Comparison of ENCODE assay signal across 19 cellular contexts in genomic region chr1:6734579-6735397, GRCh38. TPM values are rescaled to one million over a fixed set of nuclear protein-coding genes. Genes with fewer than 3 reads are reported as not detected.
DNase-seq lines count a peak whose midpoint lies in the region; ATAC-seq, FAIRE-seq and TF ChIP-seq lines count a peak whose summit lies in the region.
"Had no signal": no experiment of that assay in that cellular context is flagged by ENCODE, and none has a peak within 500 bp of the region (broad histone marks: within the 10 kb centered on the region; RNA-seq: fewer than 3 reads in every experiment).

No MANE protein-coding gene starts in this region.

- H3K4me2 ChIP-seq in K562 (ENCODE audit: insufficient read depth, low read length) = no peak overlapping the region

- no peak overlapping the region for H3K4me3 ChIP-seq in K562
- H3K4me3 ChIP-seq in Caco-2 (ENCODE audit: low read depth, low read length) = no peak overlapping the region
- H3K4me3 ChIP-seq: breast epithelium, lower lobe of right lung had no signal

- no peak for TF ChIP-seq EP300 in K562 (IDR thresholded peaks at IDR 0.05; ENCODE audit: low read length)

- ATAC-seq in K562 = no peak
- no peak for ATAC-seq in memory B cell (ENCODE audit: low read depth)
- no peak for ATAC-seq in GM19467 (IDR thresholded peaks at IDR 0.05; ENCODE audit: unreplicated experiment)
- ATAC-seq: effector memory CD8-positive, alpha-beta T cell; lower lobe of right lung; Panc1 had no signal

- no TSS peak for BruUV-seq in K562 (replicated peaks; lab: Mats Ljungman, UMichigan)
- no TSS peak for BruUV-seq in Caco-2 (replicated peaks; lab: Mats Ljungman, UMichigan)

- no peak overlapping the region for H3K27ac ChIP-seq in K562 (ENCODE audit: extremely low read depth, low read depth, low read length)
- H3K27ac ChIP-seq: breast epithelium, lower lobe of right lung had no signal

- POLR2A ChIA-PET in K562 (lab: Yijun Ruan, JAX) = interaction anchor here (0.5 to 0.7 kb wide), 2 partner anchors 9 to 424 kb away, joined by 3 read pairs; no protein-coding TSS in a partner anchor
- POLR2A ChIA-PET in Caco-2 (lab: Charles Lee) = no interaction called here

- no peaks in the 10 kb centered on the region for H3K9me3 ChIP-seq in K562 (replicated peaks; ENCODE audit: control insufficient read depth, insufficient read depth, low read depth, low read length)
- H3K9me3 ChIP-seq in Caco-2 = no peaks in the 10 kb centered on the region
- H3K9me3 ChIP-seq: breast epithelium, lower lobe of right lung had no signal

- in situ Hi-C loops in K562 (cut with MboI) = no loop called here

- H4K20me1 ChIP-seq in K562 (replicated peaks; ENCODE audit: control insufficient read depth, insufficient read depth, low read length) = peaks cover 4% of the 10 kb centered on the region; the same call in 1 of the 2 replicates

- H3K36me3 Mint-ChIP-seq in CD14-positive monocyte = no peaks in the 10 kb centered on the region
- H3K36me3 Mint-ChIP-seq in memory B cell = no peaks in the 10 kb centered on the region
- no peaks in the 10 kb centered on the region for H3K36me3 Mint-ChIP-seq in Caco-2 (ENCODE audit: insufficient read depth, unreplicated experiment)

- H3K4me1 ChIP-seq in K562 (replicated peaks in 1 of 2; ENCODE audit: control insufficient read depth in 2 of 2, insufficient read depth in 2 of 2, low read length in 2 of 2) (peaks cover 0 to 5% of the 10 kb centered on the region in 2 experiments; a peak in 3 of 5 replicates), Caco-2 (no peaks in the 10 kb centered on the region)
- H3K4me1 ChIP-seq: breast epithelium, lower lobe of right lung had no signal

- FAIRE-seq in K562 (lab: Jason Lieb, UNC) = no peak
- FAIRE-seq: frontal cortex, urothelium cell line had no signal

- H3K9me1 ChIP-seq in K562 (ENCODE audit: control insufficient read depth, insufficient read depth, low read length) = no peaks in the 10 kb centered on the region

- intact Hi-C loops in CD14-positive monocyte (cut with micrococcal nuclease) = loop anchor here in 1 of 2 donors (5.0 kb wide), 1 partner anchor 43 kb away; no protein-coding TSS in a partner anchor
- intact Hi-C loops in K562 (cut with micrococcal nuclease) = no loop called here
- intact Hi-C loops in Caco-2 (cut with micrococcal nuclease; ENCODE audit: unreplicated experiment) = no loop called here

- no peak for TF ChIP-seq CTCF in CD14-positive monocyte (IDR thresholded peaks at IDR 0.05)
- TF ChIP-seq CTCF in K562 (IDR thresholded peaks at IDR 0.05 in 2 of 3, conservative IDR thresholded peaks at IDR 0.05 in 1 of 3; ENCODE audit: insufficient read depth in 2 of 3, low read depth in 1 of 3, low read length in 3 of 3) = no peak
- TF ChIP-seq CTCF in Caco-2 (IDR thresholded peaks at IDR 0.05; ENCODE audit: insufficient read depth in 1 of 2, low read depth in 1 of 2, low read length in 1 of 2, severe bottlenecking in 1 of 2, unreplicated experiment in 1 of 2) = no peak

- H3K36me3 ChIP-seq in K562 (ENCODE audit: control insufficient read depth, insufficient read depth, low read length) = no peaks in the 10 kb centered on the region
- no peaks in the 10 kb centered on the region for H3K36me3 ChIP-seq in Caco-2 (ENCODE audit: control insufficient read depth, insufficient read depth, low read length)
- H3K36me3 ChIP-seq: breast epithelium, lower lobe of right lung had no signal

- DNase-seq in CD14-positive monocyte (ENCODE audit: low spot score) (no peak), HCEC 1CT (peak; percentile 20), K562 (ENCODE audit: extremely low read depth in 1 of 4, low spot score in 3 of 4) (no peak), memory B cell (ENCODE audit: low spot score in 2 of 2) (no peak), GF-D8 (lab: John Stamatoyannopoulos, UW) (no peak), Caco-2 (no peak)
- DNase-seq in activated CD4-positive, CD25-positive, alpha-beta regulatory T cell treated with anti-CD3 and anti-CD28 coated beads, Interleukin-2, amount 50 U/mL, for 72 hours = no peak
- DNase-seq: activated B cell treated with CpG ODN at 0.5 μM for 24 hours; activated naive CD4-positive, alpha-beta T cell treated with Interleukin-2 at 50 U/mL for 16 hours; DMS 273 treated with DMSO at 0.1 percent for 48 hours; effector memory CD8-positive, alpha-beta T cell; KG1; lower lobe of right lung; NCI-H1694 had no signal

- H3K4me1 Mint-ChIP-seq in CD14-positive monocyte (peaks cover 13% of the 10 kb centered on the region), memory B cell (peaks cover 4% of the 10 kb centered on the region), Caco-2 (ENCODE audit: low read depth, unreplicated experiment) (peaks cover 5% of the 10 kb centered on the region)
- H3K4me1 Mint-ChIP-seq: activated B cell treated with CpG ODN at 0.5 μM for 24 hours had no signal

- no peak overlapping the region for H3K9ac ChIP-seq in K562 (ENCODE audit: insufficient read depth in 1 of 2, low read depth in 2 of 2, low read length in 2 of 2)

- peak overlapping the region in 5 of 7 donors; percentile 30 to 83 (median 54) for H3K27ac Mint-ChIP-seq in CD14-positive monocyte
- peak overlapping the region; percentile 18 for H3K27ac Mint-ChIP-seq in memory B cell
- no peak overlapping the region for H3K27ac Mint-ChIP-seq in Caco-2 (ENCODE audit: unreplicated experiment)
- H3K27ac Mint-ChIP-seq: activated B cell treated with CpG ODN at 0.5 μM for 24 hours; effector memory CD8-positive, alpha-beta T cell had no signal

- no peak for TF ChIP-seq POLR2A in K562 (conservative IDR thresholded peaks at IDR 0.05)

- peaks cover 33 to 51% of the 10 kb centered on the region in 2 experiments for H3K27me3 ChIP-seq in K562 (ENCODE audit: control insufficient read depth in 2 of 2, insufficient read depth in 2 of 2, low read length in 2 of 2)
- no peaks in the 10 kb centered on the region for H3K27me3 ChIP-seq in Caco-2 (replicated peaks; ENCODE audit: control insufficient read depth, insufficient read depth, low read length)
- H3K27me3 ChIP-seq: breast epithelium had no signal

- WGBS in K562 (ENCODE audit: insufficient coverage, low coverage, missing lambda C conversion rate) = 4% methylated on average over 10 of the region's 10 CpGs

- no peak overlapping the region for H2AFZ ChIP-seq in K562 (ENCODE audit: low read depth, low read length)

- no peaks in the 10 kb centered on the region for H3K79me2 ChIP-seq in K562 (ENCODE audit: control insufficient read depth, insufficient read depth, low read length)

- TF ChIP-seq RAD21 in K562 (CRISPR knock-in tag; conservative IDR thresholded peaks at IDR 0.05 in 1 of 2, IDR thresholded peaks at IDR 0.05 in 1 of 2) = no peak

- CTCF ChIA-PET in K562 (lab: Yijun Ruan, JAX; ENCODE audit: low intra/inter-chr PET ratio) (no interaction called here), Caco-2 (lab: Charles Lee) (no interaction called here)

- H3K27me3 Mint-ChIP-seq in CD14-positive monocyte (ENCODE audit: low read depth in 3 of 3) = peaks cover 4 to 5% (median 4%) of the 10 kb centered on the region in 3 donors
- H3K27me3 Mint-ChIP-seq in memory B cell = peaks cover 3% of the 10 kb centered on the region
- H3K27me3 Mint-ChIP-seq in Caco-2 (ENCODE audit: insufficient read depth, unreplicated experiment) = peaks cover 9% of the 10 kb centered on the region
- H3K27me3 Mint-ChIP-seq: activated B cell treated with CpG ODN at 0.5 μM for 24 hours had no signal

- peaks cover 0 to 4% (median 0%) of the 10 kb centered on the region in 7 donors for H3K9me3 Mint-ChIP-seq in CD14-positive monocyte
- H3K9me3 Mint-ChIP-seq in memory B cell = no peaks in the 10 kb centered on the region
- no peaks in the 10 kb centered on the region for H3K9me3 Mint-ChIP-seq in Caco-2 (ENCODE audit: unreplicated experiment)
- H3K9me3 Mint-ChIP-seq: activated B cell treated with CpG ODN at 0.5 μM for 24 hours; effector memory CD8-positive, alpha-beta T cell had no signal

- peak overlapping the region; percentile 43 to 49 for H3K4me3 Mint-ChIP-seq in CD14-positive monocyte
- H3K4me3 Mint-ChIP-seq in memory B cell = no peak overlapping the region
- no peak overlapping the region for H3K4me3 Mint-ChIP-seq in Caco-2 (ENCODE audit: unreplicated experiment)
- H3K4me3 Mint-ChIP-seq: activated B cell treated with CpG ODN at 0.5 μM for 24 hours; effector memory CD8-positive, alpha-beta T cell had no signal

RNA-seq across cellular contexts. Expression of gene DNAJC11, which starts 33.2 kb away (rescaled TPM):
- polyA plus RNA-seq in CD14-positive monocyte = 10 to 100 TPM in 1 of 2 donors, 1 to 10 TPM in 1; 9.7 to 15.8 TPM
- total RNA-seq in K562 (2011; cell fraction: chromatin; rRNA removed; ENCODE audit: low replicate concordance) = 233 and 279 TPM in 2 replicates
- total RNA-seq in K562 (2011; cell fraction: nucleolus; rRNA removed) = 86.2 and 87.8 TPM in 2 replicates
- total RNA-seq in K562 (2011; cell fraction: nucleoplasm; rRNA removed) = 111 and 125 TPM in 2 replicates
- total RNA-seq in K562 (2014; rRNA removed) = 67.5 and 87.3 TPM in 2 replicates
- 78.9 and 86.4 TPM in 2 replicates for total RNA-seq in K562 (2014; rRNA removed; fragmentation: Illumina TruSeq; extraction: Trizol)
- total RNA-seq in K562 (2015; rRNA removed; fragmentation: Illumina TruSeq; extraction: Trizol) = 76.6 and 81.4 TPM in 2 replicates
- 115 and 121 TPM in 2 replicates for total RNA-seq in K562 (2021)
- 42.2 and 52.7 TPM in 2 replicates for polyA plus RNA-seq in K562 (2011; rRNA removed)
- 36.5 and 45.3 TPM in 2 replicates for polyA plus RNA-seq in K562 (2011; cell fraction: cytosol; rRNA removed)
- 123 and 138 TPM in 2 replicates for polyA plus RNA-seq in K562 (2011; cell fraction: nucleus; rRNA removed)
- 48.9 and 134 TPM in 2 replicates for polyA plus RNA-seq in K562 (2012)
- 109 and 123 TPM in 2 replicates for polyA plus RNA-seq in K562 (2014; fragmentation: Illumina TruSeq; extraction: Trizol)
- 10 to 100 TPM; 14.1 to 23.2 TPM for polyA plus RNA-seq in K562 (2014; fragmentation: Nextera tagmentation; extraction: Ambion mirVana)
- polyA plus RNA-seq in K562 (2014; rRNA removed) = 79.0 and 81.4 TPM in 2 replicates
- polyA minus RNA-seq in K562 (2011; rRNA and poly(A)+ RNA removed) = 62.9 and 63.5 TPM in 2 replicates
- 33.0 and 35.0 TPM in 2 replicates for polyA minus RNA-seq in K562 (2011; cell fraction: cytosol; rRNA and poly(A)+ RNA removed)
- 33.3 and 61.1 TPM in 2 replicates for polyA minus RNA-seq in K562 (2011; cell fraction: nucleus; rRNA and poly(A)+ RNA removed)
- 61.0 and 65.8 TPM in 2 replicates for total RNA-seq in Caco-2 (2022)

RNA-seq across cellular contexts. Expression of gene CAMTA1, which starts 50.5 kb away (rescaled TPM):
- polyA plus RNA-seq in CD14-positive monocyte (10 to 100 TPM; 78.3 to 89.6 TPM), K562 (2011; rRNA removed) (45.4 and 57.4 TPM in 2 replicates), K562 (2014; fragmentation: Illumina TruSeq; extraction: Trizol) (137 and 161 TPM in 2 replicates), K562 (2014; fragmentation: Nextera tagmentation; extraction: Ambion mirVana) (10 to 100 TPM; 59.8 to 77.4 TPM), K562 (2014; rRNA removed) (81.0 and 98.3 TPM in 2 replicates)
- 20.6 and 31.7 TPM in 2 replicates for total RNA-seq in K562 (2011; cell fraction: chromatin; rRNA removed; ENCODE audit: low replicate concordance)
- total RNA-seq in K562 (2011; cell fraction: nucleolus; rRNA removed) = 11.8 and 14.1 TPM in 2 replicates
- total RNA-seq in K562 (2011; cell fraction: nucleoplasm; rRNA removed) = 35.6 and 49.6 TPM in 2 replicates
- total RNA-seq in K562 (2014; rRNA removed) (41.8 and 43.9 TPM in 2 replicates), K562 (2014; rRNA removed; fragmentation: Illumina TruSeq; extraction: Trizol) (61.2 and 66.8 TPM in 2 replicates), K562 (2015; rRNA removed; fragmentation: Illumina TruSeq; extraction: Trizol) (53.0 and 65.9 TPM in 2 replicates), K562 (2021) (72.4 and 74.7 TPM in 2 replicates), Caco-2 (2022) (60.0 and 61.4 TPM in 2 replicates)
- 13.7 and 47.2 TPM in 2 replicates for polyA plus RNA-seq in K562 (2011; cell fraction: cytosol; rRNA removed)
- 11.8 and 21.1 TPM in 2 replicates for polyA plus RNA-seq in K562 (2011; cell fraction: nucleus; rRNA removed)
- 58.8 and 114 TPM in 2 replicates for polyA plus RNA-seq in K562 (2012)
- polyA minus RNA-seq in K562 (2011; rRNA and poly(A)+ RNA removed) = 19.2 and 21.2 TPM in 2 replicates
- polyA minus RNA-seq in K562 (2011; cell fraction: cytosol; rRNA and poly(A)+ RNA removed) = 10.4 and 12.7 TPM in 2 replicates
- 12.7 and 15.7 TPM in 2 replicates for polyA minus RNA-seq in K562 (2011; cell fraction: nucleus; rRNA and poly(A)+ RNA removed)

Comparison
In these comparisons a context has a peak if more than half of its experiments do, and no peak if none do; other contexts are left out.
1. H3K4me3 Mint-ChIP-seq: peak in CD14-positive monocyte (2 of 2); none in memory B cell (single experiment) and Caco-2 (single experiment).